In the genomic region with DNA sequence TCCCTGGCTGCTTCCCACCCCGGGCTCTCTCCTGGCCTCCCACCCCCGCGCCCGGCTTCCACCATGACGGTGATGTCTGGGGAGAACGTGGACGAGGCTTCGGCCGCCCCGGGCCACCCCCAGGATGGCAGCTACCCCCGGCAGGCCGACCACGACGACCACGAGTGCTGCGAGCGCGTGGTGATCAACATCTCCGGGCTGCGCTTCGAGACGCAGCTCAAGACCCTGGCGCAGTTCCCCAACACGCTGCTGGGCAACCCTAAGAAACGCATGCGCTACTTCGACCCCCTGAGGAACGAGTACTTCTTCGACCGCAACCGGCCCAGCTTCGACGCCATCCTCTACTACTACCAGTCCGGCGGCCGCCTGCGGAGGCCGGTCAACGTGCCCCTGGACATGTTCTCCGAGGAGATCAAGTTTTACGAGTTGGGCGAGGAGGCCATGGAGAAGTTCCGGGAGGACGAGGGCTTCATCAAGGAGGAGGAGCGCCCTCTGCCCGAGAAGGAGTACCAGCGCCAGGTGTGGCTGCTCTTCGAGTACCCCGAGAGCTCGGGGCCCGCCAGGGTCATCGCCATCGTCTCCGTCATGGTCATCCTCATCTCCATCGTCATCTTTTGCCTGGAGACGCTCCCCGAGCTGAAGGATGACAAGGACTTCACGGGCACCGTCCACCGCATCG, we compare ENCODE assay signal across 11 cellular contexts. TPM values are rescaled to one million over a fixed set of nuclear protein-coding genes. Genes with fewer than 3 reads are reported as not detected.
A peak's percentile ranks its signal among the peaks of the same experiment; 100 is the strongest.
DNase-seq lines count a peak whose midpoint lies in the region; ATAC-seq and TF ChIP-seq lines count a peak whose summit lies in the region.
"Had no signal": no experiment of that assay in that cellular context is flagged by ENCODE, and none has a peak within 500 bp of the region (broad histone marks: within the 10 kb centered on the region; RNA-seq: fewer than 3 reads in every experiment).

No MANE protein-coding gene starts in this region.

- ATAC-seq in stimulated activated effector memory CD8-positive, alpha-beta T cell treated with anti-CD3 and anti-CD28 coated beads, Interleukin-12 subunit alpha, Interleukin-12 subunit beta, amount 100 ng/mL, for 72 hours: no peak

- POLR2A ChIA-PET in A673 (lab: Charles Lee; ENCODE audit: low non-redundant PET): no interaction called here

- H3K36me3 Mint-ChIP-seq in glutamatergic neuron (ENCODE audit: unreplicated experiment): peaks cover 8% of the 10 kb centered on the region
- no peaks in the 10 kb centered on the region for H3K36me3 Mint-ChIP-seq in stimulated activated effector memory CD8-positive, alpha-beta T cell treated with anti-CD3 and anti-CD28 coated beads, Interleukin-12 subunit alpha, Interleukin-12 subunit beta, amount 100 ng/mL, for 72 hours

- H3K4me3 Mint-ChIP-seq in glutamatergic neuron (ENCODE audit: unreplicated experiment): peak overlapping the region; percentile 76
- H3K4me3 Mint-ChIP-seq in stimulated activated effector memory CD8-positive, alpha-beta T cell treated with anti-CD3 and anti-CD28 coated beads, Interleukin-12 subunit alpha, Interleukin-12 subunit beta, amount 100 ng/mL, for 72 hours: peak overlapping the region; percentile 61

- H3K27ac ChIP-seq in A673 (ENCODE audit: low read depth, low read length, poor library complexity, severe bottlenecking): no peak overlapping the region
- H3K27ac ChIP-seq: RWPE1, skin epidermis had no signal

- no TSS peak for BruUV-seq in A673 (replicated peaks; lab: Mats Ljungman, UMichigan)

- H3K36me3 ChIP-seq in A673 (ENCODE audit: insufficient read depth, low read length, poor library complexity, severe bottlenecking): no peaks in the 10 kb centered on the region

- intact Hi-C loops in A673 (cut with micrococcal nuclease; ENCODE audit: unreplicated experiment): no loop called here

- H3K27me3 Mint-ChIP-seq in glutamatergic neuron (ENCODE audit: unreplicated experiment): peaks cover 20% of the 10 kb centered on the region

- peaks cover 3% of the 10 kb centered on the region for H3K4me1 Mint-ChIP-seq in glutamatergic neuron (ENCODE audit: low read depth, unreplicated experiment)
- H3K4me1 Mint-ChIP-seq in stimulated activated effector memory CD8-positive, alpha-beta T cell treated with anti-CD3 and anti-CD28 coated beads, Interleukin-12 subunit alpha, Interleukin-12 subunit beta, amount 100 ng/mL, for 72 hours: peaks cover 14% of the 10 kb centered on the region

- H3K27ac Mint-ChIP-seq in glutamatergic neuron (ENCODE audit: unreplicated experiment): no peak overlapping the region
- H3K27ac Mint-ChIP-seq in stimulated activated effector memory CD8-positive, alpha-beta T cell treated with anti-CD3 and anti-CD28 coated beads, Interleukin-12 subunit alpha, Interleukin-12 subunit beta, amount 100 ng/mL, for 72 hours: no peak overlapping the region

- H3K27me3 ChIP-seq in A673 (replicated peaks; ENCODE audit: insufficient read depth, low read depth, low read length, poor library complexity): peaks cover 100% of the 10 kb centered on the region

- peak; percentile 48 for DNase-seq in activated CD8-positive, alpha-beta memory T cell treated with anti-CD3 and anti-CD28 coated beads, Interleukin-2, amount 50 U/mL, for 48 hours
- DNase-seq in activated CD8-positive, alpha-beta memory T cell treated with anti-CD3 and anti-CD28 coated beads, Interleukin-2, amount 50 U/mL, for 4 hours: no peak
- DNase-seq in RPMI8226: peak; percentile 55
- no peak for DNase-seq in glutamatergic neuron
- no peak for DNase-seq in stimulated activated effector memory CD8-positive, alpha-beta T cell treated with anti-CD3 and anti-CD28 coated beads, Interleukin-12 subunit alpha, Interleukin-12 subunit beta, amount 100 ng/mL, for 72 hours (ENCODE audit: low spot score in 2 of 2)
- no peak for DNase-seq in NCI-H1694 treated with DMSO at 0.1 percent for 48 hours (lab: John Stamatoyannopoulos, UW)
- no peak for DNase-seq in stimulated activated CD4-positive, alpha-beta T cell treated with anti-CD3 and anti-CD28 coated beads, Interleukin-1b, Interleukin-23, amount 100 ng/mL, for 48 hours
- no peak for DNase-seq in A673 (ENCODE audit: low spot score)
- DNase-seq: mesendoderm had no signal

- TF ChIP-seq CTCF in glutamatergic neuron (IDR thresholded peaks at IDR 0.05; ENCODE audit: partially characterized antibody, unreplicated experiment) (no peak), A673 (conservative IDR thresholded peaks at IDR 0.05; ENCODE audit: low read depth, low read length) (no peak)

- CTCF ChIA-PET in A673 (lab: Charles Lee): no interaction called here

- peaks cover 8% of the 10 kb centered on the region for H3K9me3 Mint-ChIP-seq in glutamatergic neuron (ENCODE audit: unreplicated experiment)
- H3K9me3 Mint-ChIP-seq in stimulated activated effector memory CD8-positive, alpha-beta T cell treated with anti-CD3 and anti-CD28 coated beads, Interleukin-12 subunit alpha, Interleukin-12 subunit beta, amount 100 ng/mL, for 72 hours: no peaks in the 10 kb centered on the region

- peaks cover 4% of the 10 kb centered on the region for H3K4me1 ChIP-seq in A673 (ENCODE audit: insufficient read depth, low read length, poor library complexity, severe bottlenecking)

- H3K9me3 ChIP-seq in A673 (ENCODE audit: low read depth, low read length, poor library complexity, severe bottlenecking): no peaks in the 10 kb centered on the region

- no peak overlapping the region for H3K4me3 ChIP-seq in A673 (ENCODE audit: low read depth, low read length, poor library complexity, severe bottlenecking)

RNA-seq across cellular contexts. Expression of a gene that starts 1.8 kb away (rescaled TPM):
- total RNA-seq in glutamatergic neuron (ENCODE audit: unreplicated experiment): 0.05 TPM
- not detected in 2 replicates for total RNA-seq in A673 (2021)

Comparison
In these comparisons a context has a peak if more than half of its experiments do, and no peak if none do; other contexts are left out.
1. DNase-seq: peak in activated CD8-positive, alpha-beta memory T cell treated with anti-CD3 and anti-CD28 coated beads, Interleukin-2, amount 50 U/mL, for 48 hours (single experiment) and RPMI8226 (single experiment); none in activated CD8-positive, alpha-beta memory T cell treated with anti-CD3 and anti-CD28 coated beads, Interleukin-2, amount 50 U/mL, for 4 hours (single experiment), glutamatergic neuron (single experiment), stimulated activated effector memory CD8-positive, alpha-beta T cell treated with anti-CD3 and anti-CD28 coated beads, Interleukin-12 subunit alpha, Interleukin-12 subunit beta, amount 100 ng/mL, for 72 hours (0 of 2), NCI-H1694 treated with DMSO at 0.1 percent for 48 hours (single experiment), stimulated activated CD4-positive, alpha-beta T cell treated with anti-CD3 and anti-CD28 coated beads, Interleukin-1b, Interleukin-23, amount 100 ng/mL, for 48 hours (single experiment) and A673 (single experiment).